1 cellular context compared by ENCODE assay signal in genomic region chr12:31491819-31492598, GRCh38.
TF ChIP-seq lines count a peak whose summit lies in the region.

No MANE protein-coding gene starts in this region.

TF ChIP-seq in GM23338, 12 proteins besides CTCF, POLR2A, EP300 and RAD21 (continued from another document):
- TF ChIP-seq ZNF462 (CRISPR knock-in tag; IDR thresholded peaks at IDR 0.05) (no peak), EZH2 (IDR thresholded peaks at IDR 0.05; ENCODE audit: low read depth, unreplicated experiment) (no peak)
